Comparison of ENCODE assay signal across 8 cellular contexts in genomic region chr6:151690303-151690702, GRCh38.
DNase-seq lines count a peak whose midpoint lies in the region; FAIRE-seq and TF ChIP-seq lines count a peak whose summit lies in the region.

No MANE protein-coding gene starts in this region.

- H3K9me3 ChIP-seq in prostate gland (no peaks in the 10 kb centered on the region), HAP-1 (no peaks in the 10 kb centered on the region), MG63 (no peaks in the 10 kb centered on the region)

- TF ChIP-seq CTCF in GM12865 (IDR thresholded peaks at IDR 0.05; ENCODE audit: insufficient read depth, low read depth, low read length, missing control alignments) (no peak), prostate gland (IDR thresholded peaks at IDR 0.05) (no peak), brain microvascular endothelial cell (IDR thresholded peaks at IDR 0.05; ENCODE audit: low read depth, low read length, missing control alignments) (no peak)

- 48% methylated on average over 4 of the region's 4 CpGs for WGBS in prostate gland

- TF ChIP-seq POLR2A in prostate gland (IDR thresholded peaks at IDR 0.05), result no peak

- in situ Hi-C loops in HAP-1 (cut with MboI; ENCODE audit: low sequenced_read_pairs) (no loop called here), brain microvascular endothelial cell (cut with HindIII; ENCODE audit: low pct_ligation_motif_present, low sequenced_read_pairs) (no loop called here)

- intact Hi-C loops in prostate gland (cut with DNase I), result no loop called here

- DNase-seq in GM12865 (ENCODE audit: low read depth) (peak; percentile 30), KG1 (lab: John Stamatoyannopoulos, UW) (peak; percentile 30), prostate gland (ENCODE audit: low spot score) (no peak), SK-N-DZ (ENCODE audit: low spot score) (no peak), HAP-1 (ENCODE audit: low spot score in 2 of 2) (no peak), brain microvascular endothelial cell (no peak), MG63 (no peak)

- H3K4me3 ChIP-seq in GM12865 (ENCODE audit: low read depth, low read length) (no peak overlapping the region), prostate gland (peak overlapping the region in 1 of 2 donors; percentile 2), HAP-1 (no peak overlapping the region), brain microvascular endothelial cell (ENCODE audit: low read depth, low read length) (no peak overlapping the region), MG63 (no peak overlapping the region)

- peaks cover 11% of the 10 kb centered on the region for H3K27me3 ChIP-seq in prostate gland (replicated peaks; ENCODE audit: insufficient read depth)
- H3K27me3 ChIP-seq in HAP-1 (ENCODE audit: low read depth), result no peaks in the 10 kb centered on the region
- no peaks in the 10 kb centered on the region for H3K27me3 ChIP-seq in brain microvascular endothelial cell (replicated peaks)
- no peaks in the 10 kb centered on the region for H3K27me3 ChIP-seq in MG63

- no peaks in the 10 kb centered on the region for H3K4me1 ChIP-seq in prostate gland (replicated peaks)
- H3K4me1 ChIP-seq in HAP-1, result no peaks in the 10 kb centered on the region

- FAIRE-seq in endometrium (lab: Jason Lieb, UNC), result peak; percentile 90

- H3K36me3 ChIP-seq in prostate gland (no peaks in the 10 kb centered on the region), HAP-1 (replicated peaks) (no peaks in the 10 kb centered on the region), brain microvascular endothelial cell (replicated peaks) (no peaks in the 10 kb centered on the region), MG63 (no peaks in the 10 kb centered on the region)

- H3K27ac ChIP-seq in prostate gland (peak overlapping the region; percentile 35 to 46), brain microvascular endothelial cell (no peak overlapping the region)

Comparison
In these comparisons a context has a peak if more than half of its experiments do, and no peak if none do; other contexts are left out.
1. DNase-seq: peak in GM12865 (single experiment) and KG1 (single experiment); none in prostate gland (single experiment), SK-N-DZ (single experiment), HAP-1 (0 of 2), brain microvascular endothelial cell (single experiment) and MG63 (single experiment).